Comparison of ENCODE assay signal across 1 cellular context in genomic region chr3:9749663-9750555, GRCh38.
TF ChIP-seq lines count a peak whose summit lies in the region.

Gene OGG1 (plus strand): TSS chr3:9749952. CDS start chr3:9750287, 335 bp downstream.

TF ChIP-seq in HepG2, 621 proteins besides CTCF, POLR2A, EP300 and RAD21 (continued from another document and continues in another):
- no peak for TF ChIP-seq ZNF18 (CRISPR knock-in tag; IDR thresholded peaks at IDR 0.05; ENCODE audit: insufficient replicate concordance)
- TF ChIP-seq NR3C1 (CRISPR knock-in tag; IDR thresholded peaks at IDR 0.05): no peak
- peak; percentile 56; the same call in 1 of the 2 replicates for TF ChIP-seq TOPORS (CRISPR knock-in tag; IDR thresholded peaks at IDR 0.05)
- TF ChIP-seq ZBTB21 (CRISPR knock-in tag; IDR thresholded peaks at IDR 0.05): no peak
- TF ChIP-seq GATAD2A (CRISPR knock-in tag; IDR thresholded peaks at IDR 0.05): peak; percentile 12; the same call in 1 of the 2 replicates
- TF ChIP-seq ATF2 (CRISPR knock-in tag; IDR thresholded peaks at IDR 0.05): no peak; the same call in 1 of the 2 replicates
- TF ChIP-seq DR1 (CRISPR knock-in tag; IDR thresholded peaks at IDR 0.05): peak; percentile 68
- TF ChIP-seq SKI (IDR thresholded peaks at IDR 0.05; ENCODE audit: partially characterized antibody): no peak
- TF ChIP-seq ZBTB10 (CRISPR knock-in tag; IDR thresholded peaks at IDR 0.05; ENCODE audit: borderline replicate concordance): no peak
- no peak for TF ChIP-seq ZIK1 (CRISPR knock-in tag; IDR thresholded peaks at IDR 0.05; ENCODE audit: borderline replicate concordance, low read depth)
- TF ChIP-seq ZSCAN20 (CRISPR knock-in tag; IDR thresholded peaks at IDR 0.05; ENCODE audit: borderline replicate concordance): no peak
- TF ChIP-seq ZNF879 (CRISPR knock-in tag; IDR thresholded peaks at IDR 0.05): peak; percentile 34; the same call in 1 of the 2 replicates
- TF ChIP-seq ZKSCAN1 (IDR thresholded peaks at IDR 0.05; ENCODE audit: low read length): no peak
- peak; percentile 53; the same call in 1 of the 2 replicates for TF ChIP-seq STAT6 (CRISPR knock-in tag; IDR thresholded peaks at IDR 0.05; ENCODE audit: borderline replicate concordance)
- no peak for TF ChIP-seq ZNF431 (CRISPR knock-in tag; IDR thresholded peaks at IDR 0.05; ENCODE audit: borderline replicate concordance, low read depth)
- TF ChIP-seq ZC3H4 (CRISPR knock-in tag; IDR thresholded peaks at IDR 0.05; ENCODE audit: borderline replicate concordance): no peak
- no peak for TF ChIP-seq ZNF572 (CRISPR knock-in tag; IDR thresholded peaks at IDR 0.05)
- TF ChIP-seq ZNF878 (CRISPR knock-in tag; IDR thresholded peaks at IDR 0.05): 0 out of 2 replicates have a peak, but pooled peaks have one; percentile 14
- no peak; the same call in 1 of the 2 replicates for TF ChIP-seq MXD4 (CRISPR knock-in tag; IDR thresholded peaks at IDR 0.05)
- no peak for TF ChIP-seq UBTF (CRISPR knock-in tag; IDR thresholded peaks at IDR 0.05)
- peak; percentile 65; the same call in 1 of the 2 replicates for TF ChIP-seq BORCS8-MEF2B (CRISPR knock-in tag; IDR thresholded peaks at IDR 0.05)
- TF ChIP-seq HOXA3 (CRISPR knock-in tag; IDR thresholded peaks at IDR 0.05): no peak; the same call in 1 of the 2 replicates
- no peak for TF ChIP-seq ZSCAN25 (CRISPR knock-in tag; IDR thresholded peaks at IDR 0.05)
- TF ChIP-seq GPBP1L1 (CRISPR knock-in tag; IDR thresholded peaks at IDR 0.05): no peak
- 0 out of 2 replicates have a peak, but pooled peaks have one; percentile 7 for TF ChIP-seq SOX13 (IDR thresholded peaks at IDR 0.05)
- no peak; a peak in 1 of 4 replicates for TF ChIP-seq SOX13 (CRISPR knock-in tag; conservative IDR thresholded peaks at IDR 0.05 in 1 of 2, IDR thresholded peaks at IDR 0.05 in 1 of 2)
- TF ChIP-seq HMG20A (CRISPR knock-in tag; IDR thresholded peaks at IDR 0.05; ENCODE audit: borderline replicate concordance): no peak
- TF ChIP-seq ZBTB7B (CRISPR knock-in tag; IDR thresholded peaks at IDR 0.05): no peak
- TF ChIP-seq RORA (CRISPR knock-in tag; IDR thresholded peaks at IDR 0.05): no peak
- TF ChIP-seq SALL2 (CRISPR knock-in tag; IDR thresholded peaks at IDR 0.05): peak; percentile 25; the same call in 1 of the 2 replicates
- no peak for TF ChIP-seq ZNF530 (CRISPR knock-in tag; IDR thresholded peaks at IDR 0.05; ENCODE audit: low read depth)
- TF ChIP-seq MTA3 (CRISPR knock-in tag; IDR thresholded peaks at IDR 0.05): no peak
- TF ChIP-seq TCF7L2 (IDR thresholded peaks at IDR 0.05; ENCODE audit: low read depth, low read length): no peak
- TF ChIP-seq ZBTB20 (CRISPR knock-in tag; IDR thresholded peaks at IDR 0.05; ENCODE audit: borderline replicate concordance, low read depth): no peak
- peak; percentile 7; the same call in 1 of the 2 replicates for TF ChIP-seq MNT (IDR thresholded peaks at IDR 0.05)
- TF ChIP-seq U2AF1 (optimal IDR thresholded peaks at IDR 0.05; ENCODE audit: low read depth, low read length): no peak
- TF ChIP-seq ZNF577 (CRISPR knock-in tag; IDR thresholded peaks at IDR 0.05; ENCODE audit: borderline replicate concordance, low read depth): no peak
- 0 out of 2 replicates have a peak, but pooled peaks have one; percentile 42 for TF ChIP-seq ZNF550 (CRISPR knock-in tag; IDR thresholded peaks at IDR 0.05; ENCODE audit: borderline replicate concordance)
- no peak for TF ChIP-seq ZNF3 (CRISPR knock-in tag; IDR thresholded peaks at IDR 0.05)
- TF ChIP-seq ZNF543 (CRISPR knock-in tag; IDR thresholded peaks at IDR 0.05): peak; percentile 20; the same call in 1 of the 2 replicates
- TF ChIP-seq NR1H2 (CRISPR knock-in tag; IDR thresholded peaks at IDR 0.05; ENCODE audit: borderline replicate concordance, low read depth): no peak
- no peak for TF ChIP-seq IRF9 (CRISPR knock-in tag; IDR thresholded peaks at IDR 0.05; ENCODE audit: borderline replicate concordance)
- no peak for TF ChIP-seq ZNF446 (CRISPR knock-in tag; IDR thresholded peaks at IDR 0.05)
- TF ChIP-seq ARNT2 (CRISPR knock-in tag; IDR thresholded peaks at IDR 0.05; ENCODE audit: low read depth): no peak; the same call in 1 of the 2 replicates
- 0 out of 2 replicates have a peak, but pooled peaks have one; percentile 27 for TF ChIP-seq BRF2 (CRISPR knock-in tag; IDR thresholded peaks at IDR 0.05)
- TF ChIP-seq ZNF296 (CRISPR knock-in tag; conservative IDR thresholded peaks at IDR 0.05): no peak
- no peak for TF ChIP-seq SOX6 (IDR thresholded peaks at IDR 0.05)
- TF ChIP-seq SOX6 (CRISPR knock-in tag; IDR thresholded peaks at IDR 0.05): no peak; the same call in none of the 2 replicates
- peak; percentile 51; the same call in 1 of the 2 replicates for TF ChIP-seq RBAK (CRISPR knock-in tag; IDR thresholded peaks at IDR 0.05)
- no peak for TF ChIP-seq ATF3 (CRISPR knock-in tag; IDR thresholded peaks at IDR 0.05)
- TF ChIP-seq ZSCAN22 (CRISPR knock-in tag; IDR thresholded peaks at IDR 0.05): no peak
- no peak for TF ChIP-seq ZEB1 (IDR thresholded peaks at IDR 0.05; ENCODE audit: insufficient replicate concordance, low read depth)
- no peak for TF ChIP-seq CEBPB (IDR thresholded peaks at IDR 0.05; ENCODE audit: borderline replicate concordance, low read depth, low read length)
